In the genomic region with DNA sequence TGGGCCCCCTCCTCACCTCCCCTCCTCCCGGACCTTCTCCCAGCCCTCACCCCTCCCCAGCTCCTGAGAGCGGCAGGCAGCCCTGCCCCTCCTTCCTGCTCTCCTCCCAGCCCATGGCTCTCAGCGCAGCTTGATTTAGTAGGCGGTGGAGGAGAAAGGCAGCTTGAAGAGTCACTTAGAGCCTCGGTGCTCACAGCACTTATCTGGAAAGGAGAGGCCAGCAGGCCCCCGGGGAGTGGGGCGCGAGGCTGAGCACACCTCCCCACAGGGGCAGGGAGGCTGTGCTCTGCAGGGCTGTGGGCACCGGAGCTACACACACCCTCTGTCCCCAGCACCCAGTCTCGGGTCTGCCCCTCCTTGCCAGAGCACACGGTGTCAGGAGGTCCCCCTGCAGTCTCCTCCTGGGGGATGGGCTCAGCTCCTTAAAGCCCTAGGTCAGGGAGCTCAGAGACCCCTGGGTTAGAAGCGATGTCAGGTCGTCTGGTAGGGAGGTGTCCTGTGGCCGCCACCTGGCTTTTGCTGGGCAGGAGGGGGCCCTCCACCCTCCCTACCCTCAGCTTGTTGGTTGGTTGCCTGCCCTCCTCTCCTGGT, we compare ENCODE assay signal across 1 cellular context.
A peak's percentile ranks its signal among the peaks of the same experiment; 100 is the strongest.
TF ChIP-seq lines count a peak whose summit lies in the region.

No MANE protein-coding gene starts in this region.

TF ChIP-seq in K562, 482 proteins besides CTCF, POLR2A, EP300 and RAD21 (continued from another document and continues in another):
- TF ChIP-seq, protein P1, sequence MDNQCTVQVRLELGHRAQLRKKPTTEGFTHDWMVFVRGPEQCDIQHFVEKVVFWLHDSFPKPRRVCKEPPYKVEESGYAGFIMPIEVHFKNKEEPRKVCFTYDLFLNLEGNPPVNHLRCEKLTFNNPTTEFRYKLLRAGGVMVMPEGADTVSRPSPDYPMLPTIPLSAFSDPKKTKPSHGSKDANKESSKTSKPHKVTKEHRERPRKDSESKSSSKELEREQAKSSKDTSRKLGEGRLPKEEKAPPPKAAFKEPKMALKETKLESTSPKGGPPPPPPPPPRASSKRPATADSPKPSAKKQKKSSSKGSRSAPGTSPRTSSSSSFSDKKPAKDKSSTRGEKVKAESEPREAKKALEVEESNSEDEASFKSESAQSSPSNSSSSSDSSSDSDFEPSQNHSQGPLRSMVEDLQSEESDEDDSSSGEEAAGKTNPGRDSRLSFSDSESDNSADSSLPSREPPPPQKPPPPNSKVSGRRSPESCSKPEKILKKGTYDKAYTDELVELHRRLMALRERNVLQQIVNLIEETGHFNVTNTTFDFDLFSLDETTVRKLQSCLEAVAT (IDR thresholded peaks at IDR 0.05): no peak
- TF ChIP-seq MAZ (CRISPR knock-in tag; conservative IDR thresholded peaks at IDR 0.05 in 1 of 2, IDR thresholded peaks at IDR 0.05 in 1 of 2) (peak; percentile 39 to 69; a peak in 3 of 4 replicates), ZNF133 (CRISPR knock-in tag; IDR thresholded peaks at IDR 0.05) (no peak), NBN (IDR thresholded peaks at IDR 0.05; ENCODE audit: low read depth) (peak; percentile 81), ZBTB7A (IDR thresholded peaks at IDR 0.05; ENCODE audit: borderline replicate concordance, control insufficient read depth, low read depth, low read length) (peak; percentile 70; the same call in 1 of the 2 replicates), NCOR1 (IDR thresholded peaks at IDR 0.05) (no peak; the same call in 1 of the 2 replicates), ZNF274 (IDR thresholded peaks at IDR 0.05; ENCODE audit: borderline replicate concordance, low read depth, low read length) (no peak), FOXJ2 (tag; IDR thresholded peaks at IDR 0.05) (no peak), CBX1 (IDR thresholded peaks at IDR 0.05; ENCODE audit: low read depth) (peak; percentile 3; the same call in 1 of the 2 replicates), MEF2D (tag; conservative IDR thresholded peaks at IDR 0.05; ENCODE audit: low read depth) (no peak), PHB2 (IDR thresholded peaks at IDR 0.05; ENCODE audit: low read depth) (no peak), TCF3 (CRISPR knock-in tag; IDR thresholded peaks at IDR 0.05) (peak; percentile 11; the same call in 1 of the 2 replicates), ZNF282 (CRISPR knock-in tag; IDR thresholded peaks at IDR 0.05) (no peak), POLR3G (IDR thresholded peaks at IDR 0.05; ENCODE audit: extremely low read depth, insufficient read length, insufficient replicate concordance) (no peak), MIER1 (IDR thresholded peaks at IDR 0.05; ENCODE audit: low read depth) (0 out of 2 replicates have a peak, but pooled peaks have one; percentile 58), KDM4B (IDR thresholded peaks at IDR 0.05; ENCODE audit: borderline replicate concordance in 2 of 2, low read depth in 1 of 2) (no peak), BRD9 (IDR thresholded peaks at IDR 0.05; ENCODE audit: low read depth, partially characterized antibody) (peak; percentile 32), OTX1 (CRISPR knock-in tag; IDR thresholded peaks at IDR 0.05) (0 out of 2 replicates have a peak, but pooled peaks have one; percentile 18), EP400 (IDR thresholded peaks at IDR 0.05) (no peak), ZNF224 (CRISPR knock-in tag; IDR thresholded peaks at IDR 0.05) (no peak), BCOR (IDR thresholded peaks at IDR 0.05) (no peak; the same call in 1 of the 2 replicates), ZKSCAN1 (IDR thresholded peaks at IDR 0.05; ENCODE audit: low read depth, low read length) (0 out of 2 replicates have a peak, but pooled peaks have one; percentile 19), ZNF146 (CRISPR knock-in tag; IDR thresholded peaks at IDR 0.05; ENCODE audit: unreplicated experiment) (no peak)
- TF ChIP-seq, protein P2, sequence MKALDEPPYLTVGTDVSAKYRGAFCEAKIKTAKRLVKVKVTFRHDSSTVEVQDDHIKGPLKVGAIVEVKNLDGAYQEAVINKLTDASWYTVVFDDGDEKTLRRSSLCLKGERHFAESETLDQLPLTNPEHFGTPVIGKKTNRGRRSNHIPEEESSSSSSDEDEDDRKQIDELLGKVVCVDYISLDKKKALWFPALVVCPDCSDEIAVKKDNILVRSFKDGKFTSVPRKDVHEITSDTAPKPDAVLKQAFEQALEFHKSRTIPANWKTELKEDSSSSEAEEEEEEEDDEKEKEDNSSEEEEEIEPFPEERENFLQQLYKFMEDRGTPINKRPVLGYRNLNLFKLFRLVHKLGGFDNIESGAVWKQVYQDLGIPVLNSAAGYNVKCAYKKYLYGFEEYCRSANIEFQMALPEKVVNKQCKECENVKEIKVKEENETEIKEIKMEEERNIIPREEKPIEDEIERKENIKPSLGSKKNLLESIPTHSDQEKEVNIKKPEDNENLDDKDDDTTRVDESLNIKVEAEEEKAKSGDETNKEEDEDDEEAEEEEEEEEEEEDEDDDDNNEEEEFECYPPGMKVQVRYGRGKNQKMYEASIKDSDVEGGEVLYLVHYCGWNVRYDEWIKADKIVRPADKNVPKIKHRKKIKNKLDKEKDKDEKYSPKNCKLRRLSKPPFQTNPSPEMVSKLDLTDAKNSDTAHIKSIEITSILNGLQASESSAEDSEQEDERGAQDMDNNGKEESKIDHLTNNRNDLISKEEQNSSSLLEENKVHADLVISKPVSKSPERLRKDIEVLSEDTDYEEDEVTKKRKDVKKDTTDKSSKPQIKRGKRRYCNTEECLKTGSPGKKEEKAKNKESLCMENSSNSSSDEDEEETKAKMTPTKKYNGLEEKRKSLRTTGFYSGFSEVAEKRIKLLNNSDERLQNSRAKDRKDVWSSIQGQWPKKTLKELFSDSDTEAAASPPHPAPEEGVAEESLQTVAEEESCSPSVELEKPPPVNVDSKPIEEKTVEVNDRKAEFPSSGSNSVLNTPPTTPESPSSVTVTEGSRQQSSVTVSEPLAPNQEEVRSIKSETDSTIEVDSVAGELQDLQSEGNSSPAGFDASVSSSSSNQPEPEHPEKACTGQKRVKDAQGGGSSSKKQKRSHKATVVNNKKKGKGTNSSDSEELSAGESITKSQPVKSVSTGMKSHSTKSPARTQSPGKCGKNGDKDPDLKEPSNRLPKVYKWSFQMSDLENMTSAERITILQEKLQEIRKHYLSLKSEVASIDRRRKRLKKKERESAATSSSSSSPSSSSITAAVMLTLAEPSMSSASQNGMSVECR (CRISPR knock-in tag; IDR thresholded peaks at IDR 0.05): peak; percentile 45; the same call in 1 of the 2 replicates
- TF ChIP-seq, protein P3, sequence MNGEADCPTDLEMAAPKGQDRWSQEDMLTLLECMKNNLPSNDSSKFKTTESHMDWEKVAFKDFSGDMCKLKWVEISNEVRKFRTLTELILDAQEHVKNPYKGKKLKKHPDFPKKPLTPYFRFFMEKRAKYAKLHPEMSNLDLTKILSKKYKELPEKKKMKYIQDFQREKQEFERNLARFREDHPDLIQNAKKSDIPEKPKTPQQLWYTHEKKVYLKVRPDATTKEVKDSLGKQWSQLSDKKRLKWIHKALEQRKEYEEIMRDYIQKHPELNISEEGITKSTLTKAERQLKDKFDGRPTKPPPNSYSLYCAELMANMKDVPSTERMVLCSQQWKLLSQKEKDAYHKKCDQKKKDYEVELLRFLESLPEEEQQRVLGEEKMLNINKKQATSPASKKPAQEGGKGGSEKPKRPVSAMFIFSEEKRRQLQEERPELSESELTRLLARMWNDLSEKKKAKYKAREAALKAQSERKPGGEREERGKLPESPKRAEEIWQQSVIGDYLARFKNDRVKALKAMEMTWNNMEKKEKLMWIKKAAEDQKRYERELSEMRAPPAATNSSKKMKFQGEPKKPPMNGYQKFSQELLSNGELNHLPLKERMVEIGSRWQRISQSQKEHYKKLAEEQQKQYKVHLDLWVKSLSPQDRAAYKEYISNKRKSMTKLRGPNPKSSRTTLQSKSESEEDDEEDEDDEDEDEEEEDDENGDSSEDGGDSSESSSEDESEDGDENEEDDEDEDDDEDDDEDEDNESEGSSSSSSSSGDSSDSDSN (IDR thresholded peaks at IDR 0.05; ENCODE audit: borderline replicate concordance in 1 of 2, low read depth in 2 of 2, low read length in 2 of 2): peak; percentile 69 to 90; a peak in 2 of 4 replicates
- TF ChIP-seq, protein P4, sequence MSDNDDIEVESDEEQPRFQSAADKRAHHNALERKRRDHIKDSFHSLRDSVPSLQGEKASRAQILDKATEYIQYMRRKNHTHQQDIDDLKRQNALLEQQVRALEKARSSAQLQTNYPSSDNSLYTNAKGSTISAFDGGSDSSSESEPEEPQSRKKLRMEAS (CRISPR knock-in tag; IDR thresholded peaks at IDR 0.05): peak; percentile 61
- TF ChIP-seq, protein P5, sequence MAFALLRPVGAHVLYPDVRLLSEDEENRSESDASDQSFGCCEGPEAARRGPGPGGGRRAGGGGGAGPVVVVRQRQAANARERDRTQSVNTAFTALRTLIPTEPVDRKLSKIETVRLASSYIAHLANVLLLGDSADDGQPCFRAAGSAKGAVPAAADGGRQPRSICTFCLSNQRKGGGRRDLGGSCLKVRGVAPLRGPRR (CRISPR knock-in tag; IDR thresholded peaks at IDR 0.05): no peak
- TF ChIP-seq, protein P6, sequence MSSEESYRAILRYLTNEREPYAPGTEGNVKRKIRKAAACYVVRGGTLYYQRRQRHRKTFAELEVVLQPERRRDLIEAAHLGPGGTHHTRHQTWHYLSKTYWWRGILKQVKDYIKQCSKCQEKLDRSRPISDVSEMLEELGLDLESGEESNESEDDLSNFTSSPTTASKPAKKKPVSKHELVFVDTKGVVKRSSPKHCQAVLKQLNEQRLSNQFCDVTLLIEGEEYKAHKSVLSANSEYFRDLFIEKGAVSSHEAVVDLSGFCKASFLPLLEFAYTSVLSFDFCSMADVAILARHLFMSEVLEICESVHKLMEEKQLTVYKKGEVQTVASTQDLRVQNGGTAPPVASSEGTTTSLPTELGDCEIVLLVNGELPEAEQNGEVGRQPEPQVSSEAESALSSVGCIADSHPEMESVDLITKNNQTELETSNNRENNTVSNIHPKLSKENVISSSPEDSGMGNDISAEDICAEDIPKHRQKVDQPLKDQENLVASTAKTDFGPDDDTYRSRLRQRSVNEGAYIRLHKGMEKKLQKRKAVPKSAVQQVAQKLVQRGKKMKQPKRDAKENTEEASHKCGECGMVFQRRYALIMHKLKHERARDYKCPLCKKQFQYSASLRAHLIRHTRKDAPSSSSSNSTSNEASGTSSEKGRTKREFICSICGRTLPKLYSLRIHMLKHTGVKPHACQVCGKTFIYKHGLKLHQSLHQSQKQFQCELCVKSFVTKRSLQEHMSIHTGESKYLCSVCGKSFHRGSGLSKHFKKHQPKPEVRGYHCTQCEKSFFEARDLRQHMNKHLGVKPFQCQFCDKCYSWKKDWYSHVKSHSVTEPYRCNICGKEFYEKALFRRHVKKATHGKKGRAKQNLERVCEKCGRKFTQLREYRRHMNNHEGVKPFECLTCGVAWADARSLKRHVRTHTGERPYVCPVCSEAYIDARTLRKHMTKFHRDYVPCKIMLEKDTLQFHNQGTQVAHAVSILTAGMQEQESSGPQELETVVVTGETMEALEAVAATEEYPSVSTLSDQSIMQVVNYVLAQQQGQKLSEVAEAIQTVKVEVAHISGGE (CRISPR knock-in tag; IDR thresholded peaks at IDR 0.05): peak in 1 of 3 experiments; percentile 36; a peak in 1 of 6 replicates
- TF ChIP-seq, protein P7, sequence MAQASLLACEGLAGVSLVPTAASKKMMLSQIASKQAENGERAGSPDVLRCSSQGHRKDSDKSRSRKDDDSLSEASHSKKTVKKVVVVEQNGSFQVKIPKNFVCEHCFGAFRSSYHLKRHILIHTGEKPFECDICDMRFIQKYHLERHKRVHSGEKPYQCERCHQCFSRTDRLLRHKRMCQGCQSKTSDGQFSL (CRISPR knock-in tag; IDR thresholded peaks at IDR 0.05): no peak; the same call in 1 of the 2 replicates
- TF ChIP-seq, protein P7 (tag; IDR thresholded peaks at IDR 0.05): no peak
- TF ChIP-seq, protein P8, sequence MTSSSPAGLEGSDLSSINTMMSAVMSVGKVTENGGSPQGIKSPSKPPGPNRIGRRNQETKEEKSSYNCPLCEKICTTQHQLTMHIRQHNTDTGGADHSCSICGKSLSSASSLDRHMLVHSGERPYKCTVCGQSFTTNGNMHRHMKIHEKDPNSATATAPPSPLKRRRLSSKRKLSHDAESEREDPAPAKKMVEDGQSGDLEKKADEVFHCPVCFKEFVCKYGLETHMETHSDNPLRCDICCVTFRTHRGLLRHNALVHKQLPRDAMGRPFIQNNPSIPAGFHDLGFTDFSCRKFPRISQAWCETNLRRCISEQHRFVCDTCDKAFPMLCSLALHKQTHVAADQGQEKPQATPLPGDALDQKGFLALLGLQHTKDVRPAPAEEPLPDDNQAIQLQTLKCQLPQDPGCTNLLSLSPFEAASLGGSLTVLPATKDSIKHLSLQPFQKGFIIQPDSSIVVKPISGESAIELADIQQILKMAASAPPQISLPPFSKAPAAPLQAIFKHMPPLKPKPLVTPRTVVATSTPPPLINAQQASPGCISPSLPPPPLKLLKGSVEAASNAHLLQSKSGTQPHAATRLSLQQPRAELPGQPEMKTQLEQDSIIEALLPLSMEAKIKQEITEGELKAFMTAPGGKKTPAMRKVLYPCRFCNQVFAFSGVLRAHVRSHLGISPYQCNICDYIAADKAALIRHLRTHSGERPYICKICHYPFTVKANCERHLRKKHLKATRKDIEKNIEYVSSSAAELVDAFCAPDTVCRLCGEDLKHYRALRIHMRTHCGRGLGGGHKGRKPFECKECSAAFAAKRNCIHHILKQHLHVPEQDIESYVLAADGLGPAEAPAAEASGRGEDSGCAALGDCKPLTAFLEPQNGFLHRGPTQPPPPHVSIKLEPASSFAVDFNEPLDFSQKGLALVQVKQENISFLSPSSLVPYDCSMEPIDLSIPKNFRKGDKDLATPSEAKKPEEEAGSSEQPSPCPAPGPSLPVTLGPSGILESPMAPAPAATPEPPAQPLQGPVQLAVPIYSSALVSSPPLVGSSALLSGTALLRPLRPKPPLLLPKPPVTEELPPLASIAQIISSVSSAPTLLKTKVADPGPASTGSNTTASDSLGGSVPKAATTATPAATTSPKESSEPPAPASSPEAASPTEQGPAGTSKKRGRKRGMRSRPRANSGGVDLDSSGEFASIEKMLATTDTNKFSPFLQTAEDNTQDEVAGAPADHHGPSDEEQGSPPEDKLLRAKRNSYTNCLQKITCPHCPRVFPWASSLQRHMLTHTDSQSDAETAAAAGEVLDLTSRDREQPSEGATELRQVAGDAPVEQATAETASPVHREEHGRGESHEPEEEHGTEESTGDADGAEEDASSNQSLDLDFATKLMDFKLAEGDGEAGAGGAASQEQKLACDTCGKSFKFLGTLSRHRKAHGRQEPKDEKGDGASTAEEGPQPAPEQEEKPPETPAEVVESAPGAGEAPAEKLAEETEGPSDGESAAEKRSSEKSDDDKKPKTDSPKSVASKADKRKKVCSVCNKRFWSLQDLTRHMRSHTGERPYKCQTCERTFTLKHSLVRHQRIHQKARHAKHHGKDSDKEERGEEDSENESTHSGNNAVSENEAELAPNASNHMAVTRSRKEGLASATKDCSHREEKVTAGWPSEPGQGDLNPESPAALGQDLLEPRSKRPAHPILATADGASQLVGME (CRISPR knock-in tag; IDR thresholded peaks at IDR 0.05): no peak
